In the genomic region with DNA sequence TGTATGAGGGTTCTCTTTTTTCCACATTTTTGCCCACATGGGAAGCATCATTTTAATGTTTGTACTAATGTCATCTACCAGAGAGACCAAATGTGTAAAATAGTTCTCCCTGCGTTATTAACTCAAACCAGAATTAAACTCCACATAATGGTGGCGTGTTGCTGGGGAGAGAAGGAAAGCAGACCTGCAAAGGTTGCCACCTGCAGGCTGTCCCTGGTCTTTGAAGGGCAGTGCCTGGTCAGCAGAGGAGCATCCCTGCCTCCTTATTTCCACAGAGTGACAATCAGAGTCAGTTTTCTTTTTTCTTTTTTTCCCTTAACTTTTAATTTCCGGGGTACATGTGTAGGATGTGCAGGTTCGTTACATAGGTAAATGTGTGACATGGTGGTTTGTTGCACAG, we compare ENCODE assay signal across 18 cellular contexts.
DNase-seq lines count a peak whose midpoint lies in the region; FAIRE-seq and TF ChIP-seq lines count a peak whose summit lies in the region.
"Had no signal": no experiment of that assay in that cellular context is flagged by ENCODE, and none has a peak within 500 bp of the region (broad histone marks: within the 10 kb centered on the region; RNA-seq: fewer than 3 reads in every experiment).

No MANE protein-coding gene starts in this region.

- POLR2A ChIA-PET in H1 (lab: Charles Lee; ENCODE audit: partially characterized antibody), result no interaction called here

- H3K18ac ChIP-seq in H1 (ENCODE audit: extremely low read depth, low read length) (no peak overlapping the region), mesendoderm (ENCODE audit: low read length) (no peak overlapping the region)

- TF ChIP-seq EP300 in H1 (IDR thresholded peaks at IDR 0.05; ENCODE audit: borderline replicate concordance in 1 of 2, low read depth in 2 of 2, low read length in 2 of 2) (no peak), suprapubic skin (IDR thresholded peaks at IDR 0.05) (no peak)

- no peak overlapping the region for H3K4me2 ChIP-seq in MM.1S (ENCODE audit: low read depth, low read length)
- no peak overlapping the region for H3K4me2 ChIP-seq in H1 (ENCODE audit: insufficient read depth in 1 of 2, low read depth in 2 of 2, low read length in 2 of 2)
- no peak overlapping the region for H3K4me2 ChIP-seq in mesendoderm (ENCODE audit: low read length)

- no peaks in the 10 kb centered on the region for H3K23me2 ChIP-seq in H1 (ENCODE audit: low read depth, low read length)

- H4K20me1 ChIP-seq in MM.1S (ENCODE audit: insufficient read depth, low read length), result no peaks in the 10 kb centered on the region
- H4K20me1 ChIP-seq in H1 (replicated peaks in 1 of 2; ENCODE audit: control insufficient read depth in 1 of 2, insufficient read depth in 2 of 2, low read length in 2 of 2), result no peaks in the 10 kb centered on the region

- H2AFZ ChIP-seq in MM.1S (ENCODE audit: low read length) (no peak overlapping the region), H1 (ENCODE audit: low read length) (no peak overlapping the region)

- no peak overlapping the region for H2BK15ac ChIP-seq in H1 (ENCODE audit: low read length)
- no peak overlapping the region for H2BK15ac ChIP-seq in mesendoderm (replicated peaks; ENCODE audit: low read depth)

- H4K8ac ChIP-seq in H1 (ENCODE audit: extremely low read depth, insufficient read depth, low read length), result no peak overlapping the region
- no peak overlapping the region for H4K8ac ChIP-seq in mesendoderm (ENCODE audit: low read depth, low read length)

- CTCF ChIA-PET in H1 (lab: Charles Lee; ENCODE audit: partially characterized antibody), result interaction anchor here (0.6 to 1.8 kb wide), 11 partner anchors 8 to 405 kb away, joined by 3 to 8 read pairs (median 3); no protein-coding TSS in a partner anchor

- FAIRE-seq in H1 (lab: Jason Lieb, UNC), result no peak
- FAIRE-seq: frontal cortex, islet of Langerhans, small intestine had no signal

- H3K4me3 ChIP-seq in MM.1S (ENCODE audit: low read length), result no peak overlapping the region
- no peak overlapping the region for H3K4me3 ChIP-seq in H1 (ENCODE audit: extremely low read depth in 1 of 4, insufficient read depth in 2 of 4, low read depth in 3 of 4, low read length in 4 of 4)
- no peak overlapping the region for H3K4me3 ChIP-seq in mesendoderm (ENCODE audit: low read length)
- H3K4me3 ChIP-seq in HAP-1, result no peak overlapping the region
- no peak overlapping the region for H3K4me3 ChIP-seq in suprapubic skin
- H3K4me3 ChIP-seq: ovary had no signal

- no peak overlapping the region for H3K14ac ChIP-seq in H1 (ENCODE audit: insufficient read length)

- DNase-seq in MM.1S (no peak), H1 (ENCODE audit: low read depth in 1 of 2, low spot score in 2 of 2) (no peak), mesendoderm (peak; percentile 26), GM19238 (ENCODE audit: insufficient read length, low spot score) (no peak), HAP-1 (ENCODE audit: low spot score in 2 of 2) (no peak), suprapubic skin (ENCODE audit: low spot score in 2 of 2) (no peak)
- DNase-seq: activated CD4-positive, alpha-beta T cell treated with anti-CD3 and anti-CD28 coated beads for 36 hours; activated naive CD8-positive, alpha-beta T cell treated with anti-CD3 and anti-CD28 coated beads, Interleukin-2, amount 10 ng/mL, durations not matched to agents 7 days and 5 days; C1 segment of cervical spinal cord; effector memory CD4-positive, alpha-beta T cell; NCI-H2029; ovary; small intestine; T-helper 17 cell had no signal

- in situ Hi-C loops in HAP-1 (cut with MboI; ENCODE audit: low sequenced_read_pairs), result no loop called here

- no peak overlapping the region for H2BK5ac ChIP-seq in H1 (ENCODE audit: low read depth, low read length)
- no peak overlapping the region for H2BK5ac ChIP-seq in mesendoderm (ENCODE audit: low read length)

- TF ChIP-seq RAD21 in H1 (IDR thresholded peaks at IDR 0.05 in 1 of 2, conservative IDR thresholded peaks at IDR 0.05 in 1 of 2; ENCODE audit: low read depth in 2 of 2, low read length in 2 of 2), result peak; percentile 60 to 65

- no peak overlapping the region for H3K56ac ChIP-seq in H1 (replicated peaks; ENCODE audit: insufficient read length, low read depth, low read length)
- H3K56ac ChIP-seq in mesendoderm (ENCODE audit: low read length), result no peak overlapping the region

- H3K9ac ChIP-seq in MM.1S (ENCODE audit: low read length) (no peak overlapping the region), H1 (replicated peaks in 1 of 4; ENCODE audit: extremely low read depth in 1 of 4, low read depth in 3 of 4, low read length in 3 of 4) (no peak overlapping the region), mesendoderm (ENCODE audit: low read length) (no peak overlapping the region)

- H4K91ac ChIP-seq in H1 (replicated peaks; ENCODE audit: insufficient read length, low read length), result no peak overlapping the region

- H2BK12ac ChIP-seq in H1 (ENCODE audit: low read depth, low read length), result no peak overlapping the region

- no peaks in the 10 kb centered on the region for H3K9me2 ChIP-seq in MM.1S (replicated peaks; ENCODE audit: insufficient read depth, low read length)

- H3K4ac ChIP-seq in H1 (replicated peaks; ENCODE audit: insufficient read length, low read depth, low read length) (no peak overlapping the region), mesendoderm (ENCODE audit: low read depth, low read length) (no peak overlapping the region)

- 0 out of 2 replicates have a peak, but pooled peaks cover 6% of the 10 kb centered on the region for H3F3A ChIP-seq in MM.1S (ENCODE audit: insufficient read depth, low read length)

- peaks cover 18% of the 10 kb centered on the region for H3K4me1 ChIP-seq in MM.1S (ENCODE audit: low read length)
- no peaks in the 10 kb centered on the region for H3K4me1 ChIP-seq in H1 (replicated peaks in 1 of 4; ENCODE audit: control insufficient read depth in 3 of 4, insufficient read depth in 4 of 4, low read length in 3 of 4)
- no peaks in the 10 kb centered on the region for H3K4me1 ChIP-seq in mesendoderm (ENCODE audit: control insufficient read depth, low read depth, low read length)
- H3K4me1 ChIP-seq in HAP-1, result no peaks in the 10 kb centered on the region
- peaks cover 6% of the 10 kb centered on the region for H3K4me1 ChIP-seq in suprapubic skin

- no peak overlapping the region for H4K5ac ChIP-seq in H1 (ENCODE audit: insufficient read length, low read depth, low read length)
- no peak overlapping the region for H4K5ac ChIP-seq in mesendoderm (ENCODE audit: low read length)

- H3K27me3 ChIP-seq in MM.1S (replicated peaks; ENCODE audit: insufficient read depth, low read length), result no peaks in the 10 kb centered on the region
- no peaks in the 10 kb centered on the region for H3K27me3 ChIP-seq in H1 (replicated peaks in 1 of 4; ENCODE audit: control insufficient read depth in 3 of 4, extremely low read depth in 1 of 4, insufficient read depth in 3 of 4, low read length in 3 of 4)
- no peaks in the 10 kb centered on the region for H3K27me3 ChIP-seq in mesendoderm (ENCODE audit: insufficient read depth, low read length, poor library complexity)
- no peaks in the 10 kb centered on the region for H3K27me3 ChIP-seq in HAP-1 (ENCODE audit: low read depth)
- H3K27me3 ChIP-seq in suprapubic skin, result no peaks in the 10 kb centered on the region
- H3K27me3 ChIP-seq: ovary had no signal

- TF ChIP-seq POLR2A in H1 (IDR thresholded peaks at IDR 0.05; ENCODE audit: control extremely low read depth in 1 of 2, low read depth in 2 of 2, low read length in 2 of 2), result no peak
- TF ChIP-seq POLR2A in suprapubic skin (IDR thresholded peaks at IDR 0.05), result no peak

- H3K23ac ChIP-seq in H1 (ENCODE audit: insufficient read length) (no peak overlapping the region), mesendoderm (ENCODE audit: low read length) (no peak overlapping the region)

- WGBS in H1 (ENCODE audit: extremely low coverage in 1 of 2, insufficient coverage in 1 of 2, insufficient read length in 1 of 2, insufficient replicate concordance in 2 of 2, low coverage in 1 of 2, low lambda C conversion rate in 2 of 2, missing lambda C conversion rate in 1 of 2), 2 experiments, result 76% methylated on average over 4 of the region's 4 CpGs; no CpG with 5 or more reads in 1 of the 2 experiments
- WGBS in mesendoderm (ENCODE audit: extremely low coverage, insufficient coverage, low lambda C conversion rate), result no CpG with 5 or more reads among the region's 4 CpGs
- WGBS in suprapubic skin, result 89% methylated on average over 4 of the region's 4 CpGs

- H3K79me2 ChIP-seq in MM.1S (ENCODE audit: low read length) (no peaks in the 10 kb centered on the region), H1 (ENCODE audit: control insufficient read depth in 1 of 2, insufficient read depth in 2 of 2, low read length in 2 of 2) (no peaks in the 10 kb centered on the region), mesendoderm (ENCODE audit: control insufficient read depth, insufficient read depth, low read length) (no peaks in the 10 kb centered on the region)

- H2AK5ac ChIP-seq in H1 (ENCODE audit: low read depth, low read length) (no peak overlapping the region), mesendoderm (ENCODE audit: low read length) (no peak overlapping the region)

- no peak overlapping the region for H2BK120ac ChIP-seq in H1 (replicated peaks; ENCODE audit: low read depth, low read length)
- no peak overlapping the region for H2BK120ac ChIP-seq in mesendoderm (ENCODE audit: low read depth, low read length)

- no peak overlapping the region for H2BK20ac ChIP-seq in H1 (ENCODE audit: low read length)

- H3K27ac ChIP-seq in MM.1S (ENCODE audit: low read length) (no peak overlapping the region), H1 (ENCODE audit: low read depth, low read length) (no peak overlapping the region), mesendoderm (ENCODE audit: low read depth, low read length) (no peak overlapping the region), suprapubic skin (no peak overlapping the region)
- H3K27ac ChIP-seq: ovary, RWPE1 had no signal

- H3K9me3 ChIP-seq in MM.1S (replicated peaks; ENCODE audit: insufficient read depth, low read length) (no peaks in the 10 kb centered on the region), H1 (ENCODE audit: insufficient read depth in 2 of 2, low read depth in 1 of 2, low read length in 1 of 2) (no peaks in the 10 kb centered on the region), HAP-1 (no peaks in the 10 kb centered on the region), suprapubic skin (no peaks in the 10 kb centered on the region)
- H3K9me3 ChIP-seq: ovary had no signal

- no peaks in the 10 kb centered on the region for H3K79me1 ChIP-seq in H1 (ENCODE audit: low read depth, low read length)
- no peaks in the 10 kb centered on the region for H3K79me1 ChIP-seq in mesendoderm (ENCODE audit: low read length)

- TF ChIP-seq CTCF in GM12873 (IDR thresholded peaks at IDR 0.05; ENCODE audit: insufficient read depth, low read depth, low read length, missing control alignments) (peak; percentile 2), MM.1S (IDR thresholded peaks at IDR 0.05; ENCODE audit: low read length) (peak; percentile 9; the same call in 1 of the 2 replicates), H1 (IDR thresholded peaks at IDR 0.05; ENCODE audit: control extremely low read depth in 1 of 3, insufficient read depth in 1 of 3, low read depth in 1 of 3, low read length in 3 of 3) (peak; percentile 48 to 73 (median 69)), suprapubic skin (IDR thresholded peaks at IDR 0.05) (no peak)

- no peaks in the 10 kb centered on the region for H3K36me3 ChIP-seq in MM.1S (replicated peaks; ENCODE audit: insufficient read depth, low read length)
- H3K36me3 ChIP-seq in H1 (ENCODE audit: control insufficient read depth in 2 of 4, insufficient read depth in 4 of 4, low read length in 3 of 4), result no peaks in the 10 kb centered on the region
- H3K36me3 ChIP-seq in mesendoderm (ENCODE audit: control insufficient read depth, insufficient read depth, low read length), result no peaks in the 10 kb centered on the region
- H3K36me3 ChIP-seq in HAP-1 (replicated peaks), result no peaks in the 10 kb centered on the region
- H3K36me3 ChIP-seq in suprapubic skin, result no peaks in the 10 kb centered on the region
- H3K36me3 ChIP-seq: ovary had no signal

Comparison
In these comparisons a context has a peak if more than half of its experiments do, and no peak if none do; other contexts are left out.
1. CTCF ChIP-seq: peak in GM12873 (single experiment), MM.1S (single experiment) and H1 (3 of 3); none in suprapubic skin (0 of 2).